Comparison of ENCODE assay signal across 1 cellular context in the genomic region with DNA sequence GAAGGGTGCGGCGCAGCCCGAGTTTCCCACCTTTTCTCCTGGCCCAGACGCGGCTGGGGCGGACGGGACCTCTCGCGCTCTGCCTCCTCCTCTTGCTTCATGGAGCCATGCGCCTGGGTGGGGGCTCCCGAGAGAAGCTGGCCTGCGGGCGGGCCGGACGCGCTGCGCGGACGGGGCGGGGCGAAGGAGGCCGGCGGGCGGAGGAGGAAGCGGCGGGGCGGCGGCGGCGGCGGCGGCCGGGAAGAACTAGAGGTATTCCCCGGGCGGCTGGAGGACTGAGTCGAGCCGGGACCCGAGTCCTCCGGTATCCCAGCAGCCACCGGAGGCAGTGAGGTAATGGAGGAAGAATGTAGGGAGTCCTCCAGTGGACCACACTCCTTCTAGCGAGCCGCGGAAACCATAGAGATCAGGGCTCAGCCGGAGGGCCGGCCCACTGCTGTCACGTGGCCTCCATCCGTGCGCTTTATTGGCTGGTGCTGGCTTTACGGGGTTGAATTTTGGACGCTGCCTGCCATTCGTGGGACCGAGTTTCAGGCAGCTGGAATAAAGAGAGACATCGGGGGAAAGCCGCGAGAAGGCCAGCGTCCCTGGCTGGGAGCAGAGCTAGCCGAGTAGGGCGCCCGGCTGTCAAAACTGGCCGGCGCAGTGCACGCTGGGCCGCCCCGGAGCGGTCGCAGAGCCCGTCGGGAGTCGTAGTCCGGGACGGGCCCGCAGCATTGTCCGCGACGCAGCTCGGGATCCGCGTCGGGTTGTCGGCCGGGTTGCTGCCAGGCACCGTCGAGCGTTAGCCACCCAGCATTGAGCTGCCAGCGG.
TF ChIP-seq lines count a peak whose summit lies in the region.

TSS of gene AMMECR1L (minus strand) at position 177 of the 813 bp plus-strand sequence. CDS start 11,722 bp downstream, outside the sequence.

TF ChIP-seq in H1, 55 proteins besides CTCF, POLR2A, EP300 and RAD21 (continued from another document):
- TF ChIP-seq SIX5 (IDR thresholded peaks at IDR 0.05; ENCODE audit: low read depth, low read length), result peak; percentile 20; the same call in 1 of the 2 replicates
- peak; percentile 33 for TF ChIP-seq PHF8 (conservative IDR thresholded peaks at IDR 0.05; ENCODE audit: low read depth, low read length)
- TF ChIP-seq SP2 (IDR thresholded peaks at IDR 0.05; ENCODE audit: low read length), result peak; percentile 27; the same call in 1 of the 2 replicates
- 0 out of 2 replicates have a peak, but pooled peaks have one; percentile 43 for TF ChIP-seq TAF1 (IDR thresholded peaks at IDR 0.05; ENCODE audit: low read depth, low read length)
